In genomic region chr6:166005401-166005845, GRCh38 we compare ENCODE assay signal across 10 cellular contexts.
DNase-seq lines count a peak whose midpoint lies in the region; ATAC-seq and TF ChIP-seq lines count a peak whose summit lies in the region.
"Had no signal": no experiment of that assay in that cellular context is flagged by ENCODE, and none has a peak within 500 bp of the region (broad histone marks: within the 10 kb centered on the region; RNA-seq: fewer than 3 reads in every experiment).

No MANE protein-coding gene starts in this region.

- intact Hi-C loops in Caco-2 (cut with micrococcal nuclease; ENCODE audit: unreplicated experiment) = no loop called here
- intact Hi-C loops in ascending aorta (cut with DNase I) = loop anchor here (10.0 kb wide), 1 partner anchor 379 kb away; the partner anchor contains the start of gene MPC1

- no peak overlapping the region for H3K4me3 Mint-ChIP-seq in Caco-2 (ENCODE audit: unreplicated experiment)
- no peak overlapping the region for H3K4me3 Mint-ChIP-seq in activated CD4-positive, alpha-beta memory T cell treated with anti-CD3 and anti-CD28 coated beads, Interleukin-2, amount 10 ng/mL, durations not matched to agents 7 days and 5 days
- H3K4me3 Mint-ChIP-seq in naive thymus-derived CD8-positive, alpha-beta T cell = peak overlapping the region in 1 of 10 donors; percentile 36

- CTCF ChIA-PET in Caco-2 (lab: Charles Lee) = interaction anchor here (0.6 kb wide), 1 partner anchor 71 kb away, joined by 5 read pairs; no protein-coding TSS in a partner anchor
- CTCF ChIA-PET in activated CD4-positive, alpha-beta memory T cell treated with anti-CD3 and anti-CD28 coated beads, Interleukin-2, amount 10 ng/mL, durations not matched to agents 7 days and 5 days (lab: Charles Lee) = no interaction called here

- no peak for TF ChIP-seq CTCF in Caco-2 (IDR thresholded peaks at IDR 0.05; ENCODE audit: insufficient read depth in 1 of 2, low read depth in 1 of 2, low read length in 1 of 2, severe bottlenecking in 1 of 2, unreplicated experiment in 1 of 2)
- TF ChIP-seq CTCF in ascending aorta (IDR thresholded peaks at IDR 0.05) = no peak
- no peak for TF ChIP-seq CTCF in hepatocyte (IDR thresholded peaks at IDR 0.05; ENCODE audit: poor library complexity)

- H3K9me3 ChIP-seq in Caco-2 (no peaks in the 10 kb centered on the region), ascending aorta (no peaks in the 10 kb centered on the region), hepatocyte (ENCODE audit: low read depth) (no peaks in the 10 kb centered on the region)

- no peaks in the 10 kb centered on the region for H3K4me1 Mint-ChIP-seq in Caco-2 (ENCODE audit: low read depth, unreplicated experiment)
- no peaks in the 10 kb centered on the region for H3K4me1 Mint-ChIP-seq in activated CD4-positive, alpha-beta memory T cell treated with anti-CD3 and anti-CD28 coated beads, Interleukin-2, amount 10 ng/mL, durations not matched to agents 7 days and 5 days
- H3K4me1 Mint-ChIP-seq in naive thymus-derived CD8-positive, alpha-beta T cell = peaks cover 4 to 16% (median 11%) of the 10 kb centered on the region in 4 donors

- peak overlapping the region; percentile 46 to 53 for H3K27ac ChIP-seq in ascending aorta
- peak overlapping the region; percentile 42 for H3K27ac ChIP-seq in hepatocyte

- DNase-seq in Caco-2 (no peak), ascending aorta (ENCODE audit: low spot score in 2 of 2) (no peak), hepatocyte (ENCODE audit: low spot score) (peak; percentile 37), putamen (ENCODE audit: low spot score) (peak; percentile 26), NCI-H2029 (lab: John Stamatoyannopoulos, UW) (no peak), AG08395 (ENCODE audit: low spot score) (no peak)
- no peak for DNase-seq in activated CD4-positive, alpha-beta memory T cell treated with anti-CD3 and anti-CD28 coated beads, Interleukin-2, amount 10 ng/mL, durations not matched to agents 7 days and 5 days
- no peak for DNase-seq in naive thymus-derived CD8-positive, alpha-beta T cell
- DNase-seq: activated CD4-positive, alpha-beta T cell treated with anti-CD3 and anti-CD28 coated beads for 48 hours; DMS 273 treated with DMSO at 0.1 percent for 48 hours had no signal

- H3K27ac Mint-ChIP-seq in Caco-2 (ENCODE audit: unreplicated experiment) = no peak overlapping the region
- no peak overlapping the region for H3K27ac Mint-ChIP-seq in activated CD4-positive, alpha-beta memory T cell treated with anti-CD3 and anti-CD28 coated beads, Interleukin-2, amount 10 ng/mL, durations not matched to agents 7 days and 5 days
- H3K27ac Mint-ChIP-seq in naive thymus-derived CD8-positive, alpha-beta T cell = no peak overlapping the region

- H3K4me2 ChIP-seq in hepatocyte = peak overlapping the region; percentile 78

- WGBS in hepatocyte (ENCODE audit: low lambda C conversion rate, missing lambda C conversion rate) = 26% methylated on average over 19 of the region's 19 CpGs

- peak overlapping the region; percentile 42 for H2AFZ ChIP-seq in hepatocyte

- H3K36me3 ChIP-seq in Caco-2 (ENCODE audit: control insufficient read depth, insufficient read depth, low read length) (no peaks in the 10 kb centered on the region), ascending aorta (no peaks in the 10 kb centered on the region), hepatocyte (replicated peaks; ENCODE audit: insufficient read depth, low read depth) (no peaks in the 10 kb centered on the region)

- ATAC-seq in naive thymus-derived CD8-positive, alpha-beta T cell = no peak

- no TSS peak for BruUV-seq in Caco-2 (replicated peaks; lab: Mats Ljungman, UMichigan)

- POLR2A ChIA-PET in Caco-2 (lab: Charles Lee) = no interaction called here
- POLR2A ChIA-PET in activated CD4-positive, alpha-beta memory T cell treated with anti-CD3 and anti-CD28 coated beads, Interleukin-2, amount 10 ng/mL, durations not matched to agents 7 days and 5 days (lab: Charles Lee) = no interaction called here
- POLR2A ChIA-PET in naive thymus-derived CD8-positive, alpha-beta T cell (lab: Charles Lee) = no interaction called here

- H3K4me1 ChIP-seq in Caco-2 = no peaks in the 10 kb centered on the region
- H3K4me1 ChIP-seq in ascending aorta = peaks cover 5 to 9% of the 10 kb centered on the region in 2 donors
- peaks cover 23% of the 10 kb centered on the region for H3K4me1 ChIP-seq in hepatocyte (ENCODE audit: insufficient read depth)

- no peaks in the 10 kb centered on the region for H3K36me3 Mint-ChIP-seq in Caco-2 (ENCODE audit: insufficient read depth, unreplicated experiment)
- H3K36me3 Mint-ChIP-seq in activated CD4-positive, alpha-beta memory T cell treated with anti-CD3 and anti-CD28 coated beads, Interleukin-2, amount 10 ng/mL, durations not matched to agents 7 days and 5 days (ENCODE audit: low read depth) = no peaks in the 10 kb centered on the region
- peaks cover 0 to 4% (median 0%) of the 10 kb centered on the region in 3 donors for H3K36me3 Mint-ChIP-seq in naive thymus-derived CD8-positive, alpha-beta T cell

- H4K20me1 ChIP-seq in hepatocyte (ENCODE audit: insufficient read depth, poor library complexity, severe bottlenecking) = no peaks in the 10 kb centered on the region

- H3K27me3 Mint-ChIP-seq in Caco-2 (ENCODE audit: insufficient read depth, unreplicated experiment) = peaks cover 11% of the 10 kb centered on the region
- peaks cover 56% of the 10 kb centered on the region for H3K27me3 Mint-ChIP-seq in activated CD4-positive, alpha-beta memory T cell treated with anti-CD3 and anti-CD28 coated beads, Interleukin-2, amount 10 ng/mL, durations not matched to agents 7 days and 5 days
- H3K27me3 Mint-ChIP-seq in naive thymus-derived CD8-positive, alpha-beta T cell = peaks cover 29 to 75% (median 59%) of the 10 kb centered on the region in 5 donors

- H3K27me3 ChIP-seq in Caco-2 (replicated peaks; ENCODE audit: control insufficient read depth, insufficient read depth, low read length) = no peaks in the 10 kb centered on the region
- peaks cover 5% of the 10 kb centered on the region for H3K27me3 ChIP-seq in ascending aorta
- H3K27me3 ChIP-seq in hepatocyte = peaks cover 42% of the 10 kb centered on the region

- no peaks in the 10 kb centered on the region for H3K79me2 ChIP-seq in hepatocyte

- no peaks in the 10 kb centered on the region for H3K9me2 ChIP-seq in hepatocyte (replicated peaks; ENCODE audit: insufficient read depth)

- H3K9me3 Mint-ChIP-seq in Caco-2 (ENCODE audit: unreplicated experiment) = no peaks in the 10 kb centered on the region
- no peaks in the 10 kb centered on the region for H3K9me3 Mint-ChIP-seq in activated CD4-positive, alpha-beta memory T cell treated with anti-CD3 and anti-CD28 coated beads, Interleukin-2, amount 10 ng/mL, durations not matched to agents 7 days and 5 days
- peaks cover 0 to 6% (median 0%) of the 10 kb centered on the region in 9 donors for H3K9me3 Mint-ChIP-seq in naive thymus-derived CD8-positive, alpha-beta T cell

- H3K4me3 ChIP-seq in Caco-2 (ENCODE audit: low read depth, low read length) (peak overlapping the region; percentile 26; the same call in 1 of the 2 replicates), ascending aorta (peak overlapping the region; percentile 46 to 63), hepatocyte (no peak overlapping the region)

Comparison
In these comparisons a context has a peak if more than half of its experiments do, and no peak if none do; other contexts are left out.
1. DNase-seq: peak in hepatocyte (single experiment) and putamen (single experiment); none in Caco-2 (0 of 2), ascending aorta (0 of 2), NCI-H2029 (single experiment), activated CD4-positive, alpha-beta memory T cell treated with anti-CD3 and anti-CD28 coated beads, Interleukin-2, amount 10 ng/mL, durations not matched to agents 7 days and 5 days (single experiment), AG08395 (single experiment) and naive thymus-derived CD8-positive, alpha-beta T cell (0 of 10).